ENCODE assay signal across 8 cellular contexts in the genomic region with DNA sequence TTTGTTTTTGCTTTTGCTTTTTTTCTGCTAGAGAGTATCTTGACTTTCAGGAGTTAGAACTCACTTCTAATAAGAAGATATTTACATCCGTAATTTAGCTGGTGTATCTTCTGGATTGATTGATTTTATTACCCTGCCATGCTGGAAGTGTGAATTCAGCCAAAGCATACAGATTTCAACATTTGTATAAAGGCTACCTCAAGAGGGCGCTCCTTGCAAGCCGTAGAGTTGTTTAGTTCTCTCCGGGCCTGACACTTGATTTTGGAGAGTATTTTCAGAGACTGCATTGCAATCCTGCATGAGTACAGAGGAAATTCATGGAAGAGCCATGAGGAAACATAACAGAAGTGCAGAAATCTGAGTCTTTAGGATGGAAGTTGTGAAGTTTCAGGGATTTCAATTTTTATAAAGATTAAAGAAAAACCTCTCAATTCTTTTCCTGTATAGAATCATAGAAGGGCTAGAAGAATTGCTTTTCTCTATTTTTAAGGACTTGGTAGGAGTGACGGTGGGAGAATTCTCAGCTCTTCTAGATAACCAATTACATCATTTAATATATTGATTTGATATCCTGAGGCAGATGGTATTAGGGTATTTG.
A peak's percentile ranks its signal among the peaks of the same experiment; 100 is the strongest.
DNase-seq lines count a peak whose midpoint lies in the region; ATAC-seq and TF ChIP-seq lines count a peak whose summit lies in the region.

No MANE protein-coding gene starts in this region.

- 10 to 16% methylated on average over 5 of the region's 5 CpGs for WGBS in aorta, 2 donors

- H3K27me3 Mint-ChIP-seq in activated T-cell treated with anti-CD3 and anti-CD28 coated beads, Interleukin-2, amount 50 U/mL, for 72 hours (ENCODE audit: low read depth) = no peaks in the 10 kb centered on the region

- H3K79me2 ChIP-seq in parathyroid adenoma = no peaks in the 10 kb centered on the region

- H3K27ac Mint-ChIP-seq in activated T-cell treated with anti-CD3 and anti-CD28 coated beads, Interleukin-2, amount 50 U/mL, for 72 hours = no peak overlapping the region

- H3K4me3 Mint-ChIP-seq in activated T-cell treated with anti-CD3 and anti-CD28 coated beads, Interleukin-2, amount 50 U/mL, for 72 hours = no peak overlapping the region

- peaks cover 11% of the 10 kb centered on the region for H3K4me1 Mint-ChIP-seq in activated T-cell treated with anti-CD3 and anti-CD28 coated beads, Interleukin-2, amount 50 U/mL, for 72 hours (ENCODE audit: low read depth)

- no peak overlapping the region for H3K4me2 ChIP-seq in parathyroid adenoma (ENCODE audit: low read length)

- no peak overlapping the region for H3K9ac ChIP-seq in parathyroid adenoma

- ATAC-seq in GM19035 (IDR thresholded peaks at IDR 0.05; ENCODE audit: unreplicated experiment) (peak; percentile 69), foreskin keratinocyte (peak; percentile 55), aorta (ENCODE audit: low FRiP score) (peak; percentile 58)
- ATAC-seq in activated T-cell treated with anti-CD3 and anti-CD28 coated beads, Interleukin-2, amount 50 U/mL, for 72 hours (replicated peaks in 1 of 2) = peak; percentile 58 to 69

- no peak overlapping the region for H3K27ac ChIP-seq in foreskin keratinocyte
- H3K27ac ChIP-seq in parathyroid adenoma = no peak overlapping the region
- H3K27ac ChIP-seq in aorta (ENCODE audit: low read depth in 1 of 2, low read length in 2 of 2) = no peak overlapping the region

- no peaks in the 10 kb centered on the region for H3K36me3 Mint-ChIP-seq in activated T-cell treated with anti-CD3 and anti-CD28 coated beads, Interleukin-2, amount 50 U/mL, for 72 hours (ENCODE audit: insufficient read depth in 2 of 2)

- H3K9me3 ChIP-seq in parathyroid adenoma (ENCODE audit: control insufficient read depth, low read length) = no peaks in the 10 kb centered on the region
- H3K9me3 ChIP-seq in aorta (ENCODE audit: control insufficient read depth, low read length) = no peaks in the 10 kb centered on the region

- no peaks in the 10 kb centered on the region for H3K27me3 ChIP-seq in foreskin keratinocyte
- no peaks in the 10 kb centered on the region for H3K27me3 ChIP-seq in parathyroid adenoma (ENCODE audit: control insufficient read depth, insufficient read depth, low read length)
- no peaks in the 10 kb centered on the region for H3K27me3 ChIP-seq in aorta (ENCODE audit: control insufficient read depth in 1 of 2, insufficient read depth in 2 of 2, low read length in 1 of 2)

- H3K36me3 ChIP-seq in parathyroid adenoma (ENCODE audit: control insufficient read depth, insufficient read depth, low read length) (no peaks in the 10 kb centered on the region), aorta (ENCODE audit: control insufficient read depth in 1 of 2, insufficient read depth in 2 of 2, low read length in 1 of 2) (no peaks in the 10 kb centered on the region)

- TF ChIP-seq CTCF in foreskin keratinocyte (conservative IDR thresholded peaks at IDR 0.05) (peak; percentile 89), parathyroid adenoma (IDR thresholded peaks at IDR 0.05) (peak; percentile 73)

- intact Hi-C loops in aorta (cut with DNase I) = loop anchor here (1.0 to 5.0 kb wide), 2 partner anchors 246 to 319 kb away; no protein-coding TSS in a partner anchor

- no peak overlapping the region for H3K4me3 ChIP-seq in parathyroid adenoma (ENCODE audit: low read depth, low read length)
- no peak overlapping the region for H3K4me3 ChIP-seq in aorta (ENCODE audit: low read length in 2 of 2)

- no peaks in the 10 kb centered on the region for H3K9me3 Mint-ChIP-seq in activated T-cell treated with anti-CD3 and anti-CD28 coated beads, Interleukin-2, amount 50 U/mL, for 72 hours

- peak; percentile 75 to 79 for DNase-seq in AML-193 (lab: John Stamatoyannopoulos, UW)
- DNase-seq in KG1 (lab: John Stamatoyannopoulos, UW) = peak; percentile 73
- DNase-seq in RKO (ENCODE audit: low spot score) = peak; percentile 71
- peak; percentile 66 to 76 for DNase-seq in activated T-cell treated with anti-CD3 and anti-CD28 coated beads, Interleukin-2, amount 50 U/mL, for 72 hours
- peak in 1 of 2 donors; percentile 35 for DNase-seq in foreskin keratinocyte
- DNase-seq in aorta = no peak

- no peak overlapping the region for H2AFZ ChIP-seq in parathyroid adenoma

- H3K4me1 ChIP-seq in foreskin keratinocyte (peaks cover 10% of the 10 kb centered on the region), parathyroid adenoma (peaks cover 7% of the 10 kb centered on the region), aorta (ENCODE audit: control insufficient read depth in 1 of 2, insufficient read depth in 2 of 2, low read length in 2 of 2) (no peaks in the 10 kb centered on the region)

Comparison
In these comparisons a context has a peak if more than half of its experiments do, and no peak if none do; other contexts are left out.
1. DNase-seq: peak in AML-193 (2 of 2), KG1 (single experiment), RKO (single experiment) and activated T-cell treated with anti-CD3 and anti-CD28 coated beads, Interleukin-2, amount 50 U/mL, for 72 hours (2 of 2); none in aorta (0 of 2).
2. Peak in every context shown above with its lines, with median percentiles within 50 percentile points of each other: ATAC-seq.